10 cellular contexts compared by ENCODE assay signal in genomic region chr1:168092566-168093355, GRCh38. TPM values are rescaled to one million over a fixed set of nuclear protein-coding genes. Genes with fewer than 3 reads are reported as not detected.
DNase-seq lines count a peak whose midpoint lies in the region; ATAC-seq, FAIRE-seq and TF ChIP-seq lines count a peak whose summit lies in the region.
"Had no signal": no experiment of that assay in that cellular context is flagged by ENCODE, and none has a peak within 500 bp of the region (broad histone marks: within the 10 kb centered on the region; RNA-seq: fewer than 3 reads in every experiment).

No MANE protein-coding gene starts in this region.

- no peak overlapping the region for H3K4me3 ChIP-seq in Caco-2 (ENCODE audit: low read depth, low read length)
- no peak overlapping the region for H3K4me3 ChIP-seq in K562
- H3K4me3 ChIP-seq in liver (ENCODE audit: low read depth in 1 of 3, low read length in 3 of 3), result no peak overlapping the region

- H3K36me3 ChIP-seq in Caco-2 (ENCODE audit: control insufficient read depth, insufficient read depth, low read length) (no peaks in the 10 kb centered on the region; the same call in 1 of the 2 replicates), K562 (ENCODE audit: control insufficient read depth, insufficient read depth, low read length) (no peaks in the 10 kb centered on the region), liver (ENCODE audit: control insufficient read depth in 4 of 4, insufficient read depth in 3 of 4, low read depth in 1 of 4, low read length in 3 of 4) (no peaks in the 10 kb centered on the region)

- H3K9ac ChIP-seq in K562 (ENCODE audit: insufficient read depth in 1 of 2, low read depth in 2 of 2, low read length in 2 of 2), result no peak overlapping the region
- no peak overlapping the region for H3K9ac ChIP-seq in liver (ENCODE audit: low read depth in 1 of 2, low read length in 2 of 2)

- peaks cover 61% of the 10 kb centered on the region for H3K36me3 Mint-ChIP-seq in Caco-2 (ENCODE audit: insufficient read depth, unreplicated experiment)

- H3K9me3 Mint-ChIP-seq in Caco-2 (ENCODE audit: unreplicated experiment), result no peaks in the 10 kb centered on the region
- H3K9me3 Mint-ChIP-seq: effector memory CD8-positive, alpha-beta T cell had no signal

- TF ChIP-seq POLR2A in K562 (conservative IDR thresholded peaks at IDR 0.05), result no peak

- H3K4me1 ChIP-seq in Caco-2 (no peaks in the 10 kb centered on the region), K562 (replicated peaks in 1 of 2; ENCODE audit: control insufficient read depth in 2 of 2, insufficient read depth in 2 of 2, low read length in 2 of 2) (peaks cover 0 to 8% of the 10 kb centered on the region in 2 experiments; a peak in 2 of 5 replicates), liver (ENCODE audit: control insufficient read depth in 4 of 4, insufficient read depth in 4 of 4, low read length in 3 of 4) (no peaks in the 10 kb centered on the region)

- FAIRE-seq in K562 (lab: Jason Lieb, UNC), result peak; percentile 70

- DNase-seq in Caco-2 (peak in 1 of 2 experiments; percentile 50), K562 (ENCODE audit: extremely low read depth in 1 of 4, low spot score in 3 of 4) (peak in 3 of 4 experiments; percentile 34 to 41 (median 37)), T1000 (lab: John Stamatoyannopoulos, UW) (no peak), medulla oblongata (ENCODE audit: extremely low spot score) (no peak)
- DNase-seq: activated CD8-positive, alpha-beta memory T cell treated with anti-CD3 and anti-CD28 coated beads for 24 hours; effector memory CD8-positive, alpha-beta T cell had no signal

- H3K4me2 ChIP-seq in K562 (ENCODE audit: insufficient read depth, low read length), result no peak overlapping the region

- CTCF ChIA-PET in Caco-2 (lab: Charles Lee) (interaction anchor here (0.8 to 1.0 kb wide), 2 partner anchors 10 to 229 kb away, joined by 3 to 4 read pairs; no protein-coding TSS in a partner anchor), K562 (lab: Yijun Ruan, JAX; ENCODE audit: low intra/inter-chr PET ratio) (interaction anchor here (0.5 to 0.9 kb wide), 3 partner anchors 53 to 273 kb away, joined by 3 to 5 read pairs (median 3); no protein-coding TSS in a partner anchor)

- H3K27me3 Mint-ChIP-seq in Caco-2 (ENCODE audit: insufficient read depth, unreplicated experiment), result no peaks in the 10 kb centered on the region

- no peaks in the 10 kb centered on the region for H3K9me1 ChIP-seq in K562 (ENCODE audit: control insufficient read depth, insufficient read depth, low read length)

- BruUV-seq in Caco-2 (replicated peaks; lab: Mats Ljungman, UMichigan) (no TSS peak), K562 (replicated peaks; lab: Mats Ljungman, UMichigan) (no TSS peak)

- H3K27ac ChIP-seq in K562 (ENCODE audit: extremely low read depth, low read depth, low read length), result no peak overlapping the region
- H3K27ac ChIP-seq in liver (ENCODE audit: low read depth in 1 of 2, low read length in 2 of 2), result no peak overlapping the region

- intact Hi-C loops in Caco-2 (cut with micrococcal nuclease; ENCODE audit: unreplicated experiment), result loop anchor here (1.0 kb wide), 2 partner anchors 54 to 230 kb away; no protein-coding TSS in a partner anchor
- intact Hi-C loops in K562 (cut with micrococcal nuclease), result loop anchor here (5.0 to 10.0 kb wide), 4 partner anchors 55 to 342 kb away; partner anchors contain the start of gene SFT2D2

- POLR2A ChIA-PET in Caco-2 (lab: Charles Lee) (no interaction called here), K562 (lab: Yijun Ruan, JAX) (interaction anchor here (2.3 kb wide), 1 partner anchor 8 kb away, joined by 11 read pairs; no protein-coding TSS in a partner anchor)

- H3K4me3 Mint-ChIP-seq in Caco-2 (ENCODE audit: unreplicated experiment), result no peak overlapping the region
- H3K4me3 Mint-ChIP-seq: effector memory CD8-positive, alpha-beta T cell had no signal

- H3K79me2 ChIP-seq in K562 (ENCODE audit: control insufficient read depth, insufficient read depth, low read length), result no peaks in the 10 kb centered on the region

- H3K9me3 ChIP-seq in Caco-2, result no peaks in the 10 kb centered on the region
- no peaks in the 10 kb centered on the region for H3K9me3 ChIP-seq in K562 (replicated peaks; ENCODE audit: control insufficient read depth, insufficient read depth, low read depth, low read length)
- no peaks in the 10 kb centered on the region for H3K9me3 ChIP-seq in liver (ENCODE audit: control insufficient read depth in 4 of 4, low read length in 3 of 4)

- no peak for TF ChIP-seq EP300 in Ishikawa (IDR thresholded peaks at IDR 0.05; ENCODE audit: borderline replicate concordance)
- no peak for TF ChIP-seq EP300 in K562 (IDR thresholded peaks at IDR 0.05; ENCODE audit: low read length)

- ATAC-seq in K562 (peak; percentile 56), HG03521 (IDR thresholded peaks at IDR 0.05; ENCODE audit: unreplicated experiment) (no peak), GM21423 (IDR thresholded peaks at IDR 0.05; ENCODE audit: unreplicated experiment) (no peak)
- ATAC-seq: effector memory CD8-positive, alpha-beta T cell had no signal

- in situ Hi-C loops in K562 (cut with MboI), result loop anchor here (10.0 kb wide), 1 partner anchor 492 kb away; no protein-coding TSS in a partner anchor

- H4K20me1 ChIP-seq in K562 (replicated peaks; ENCODE audit: control insufficient read depth, insufficient read depth, low read length), result no peaks in the 10 kb centered on the region

- TF ChIP-seq RAD21 in Ishikawa (IDR thresholded peaks at IDR 0.05; ENCODE audit: low read depth), result peak; percentile 76
- TF ChIP-seq RAD21 in K562 (CRISPR knock-in tag; conservative IDR thresholded peaks at IDR 0.05 in 1 of 2, IDR thresholded peaks at IDR 0.05 in 1 of 2), result peak; percentile 47 to 76; a peak in 3 of 4 replicates
- peak; percentile 59 to 76 for TF ChIP-seq RAD21 in liver (IDR thresholded peaks at IDR 0.05)

- no peaks in the 10 kb centered on the region for H3K27me3 ChIP-seq in Caco-2 (replicated peaks; ENCODE audit: control insufficient read depth, insufficient read depth, low read length)
- H3K27me3 ChIP-seq in K562 (ENCODE audit: control insufficient read depth in 2 of 2, insufficient read depth in 2 of 2, low read length in 2 of 2), result peaks cover 9 to 39% of the 10 kb centered on the region in 2 experiments; a peak in 4 of 5 replicates
- no peaks in the 10 kb centered on the region for H3K27me3 ChIP-seq in liver (ENCODE audit: control insufficient read depth in 4 of 4, insufficient read depth in 4 of 4, low read length in 3 of 4)

- H3K4me1 Mint-ChIP-seq in Caco-2 (ENCODE audit: low read depth, unreplicated experiment), result peaks cover 9% of the 10 kb centered on the region

- no peak overlapping the region for H3K27ac Mint-ChIP-seq in Caco-2 (ENCODE audit: unreplicated experiment)
- H3K27ac Mint-ChIP-seq: effector memory CD8-positive, alpha-beta T cell had no signal

- WGBS in K562 (ENCODE audit: insufficient coverage, low coverage, missing lambda C conversion rate), result 30% methylated on average over 16 of the region's 16 CpGs
- 82% methylated on average over 16 of the region's 16 CpGs for WGBS in liver

- TF ChIP-seq CTCF in Caco-2 (IDR thresholded peaks at IDR 0.05; ENCODE audit: insufficient read depth in 1 of 2, low read depth in 1 of 2, low read length in 1 of 2, severe bottlenecking in 1 of 2, unreplicated experiment in 1 of 2) (peak; percentile 14 to 63), K562 (IDR thresholded peaks at IDR 0.05 in 2 of 3, conservative IDR thresholded peaks at IDR 0.05 in 1 of 3; ENCODE audit: insufficient read depth in 2 of 3, low read depth in 1 of 3, low read length in 3 of 3) (peak; percentile 43 to 62 (median 59); a peak in 5 of 6 replicates), liver (IDR thresholded peaks at IDR 0.05; ENCODE audit: low read depth, low read length, missing input control) (peak; percentile 27)

- no peak overlapping the region for H2AFZ ChIP-seq in K562 (ENCODE audit: low read depth, low read length)

TF ChIP-seq in Ishikawa, 13 proteins besides CTCF, POLR2A, EP300 and RAD21 (continues in another document):
- no peak for TF ChIP-seq ZBTB7A (IDR thresholded peaks at IDR 0.05; ENCODE audit: low read depth)
- no peak for TF ChIP-seq TAF1 (IDR thresholded peaks at IDR 0.05; ENCODE audit: low read depth)
- no peak for TF ChIP-seq EGR1 (IDR thresholded peaks at IDR 0.05)

TF ChIP-seq in K562, 482 proteins besides CTCF, POLR2A, EP300 and RAD21 (continues in another document):
- TF ChIP-seq XRCC3 (IDR thresholded peaks at IDR 0.05), result no peak

TF ChIP-seq in liver, 16 proteins besides CTCF, POLR2A, EP300 and RAD21:
- TF ChIP-seq TAF1 (conservative IDR thresholded peaks at IDR 0.05), result no peak
- no peak for TF ChIP-seq SP1 (IDR thresholded peaks at IDR 0.05)
- TF ChIP-seq GABPA (IDR thresholded peaks at IDR 0.05 in 1 of 2, conservative IDR thresholded peaks at IDR 0.05 in 1 of 2), result no peak
- no peak for TF ChIP-seq FOXA2 (IDR thresholded peaks at IDR 0.05)
- TF ChIP-seq EGR1 (IDR thresholded peaks at IDR 0.05; ENCODE audit: low read depth in 2 of 2), result no peak
- no peak for TF ChIP-seq RXRA (IDR thresholded peaks at IDR 0.05)
TF ChIP-seq in liver: peak in this region for 0.

RNA-seq across cellular contexts. Expression of gene GPR161, which starts 44.0 kb away (rescaled TPM):
- 38.2 and 42.7 TPM in 2 replicates for total RNA-seq in Caco-2 (2022)
- total RNA-seq in K562 (2011; cell fraction: chromatin; rRNA removed; ENCODE audit: low replicate concordance), result 1.4 and 3.6 TPM in 2 replicates
- total RNA-seq in K562 (2011; cell fraction: nucleolus; rRNA removed), result 2.6 and 3.8 TPM in 2 replicates
- total RNA-seq in K562 (2011; cell fraction: nucleoplasm; rRNA removed), result 2.3 and 2.6 TPM in 2 replicates
- 0.45 and 1.1 TPM in 2 replicates for total RNA-seq in K562 (2014; rRNA removed)
- total RNA-seq in K562 (2014; rRNA removed; fragmentation: Illumina TruSeq; extraction: Trizol), result 0.64 and 0.76 TPM in 2 replicates
- total RNA-seq in K562 (2015; rRNA removed; fragmentation: Illumina TruSeq; extraction: Trizol), result 0.68 and 1.0 TPM in 2 replicates
- 1.2 and 1.6 TPM in 2 replicates for total RNA-seq in K562 (2021)
- polyA plus RNA-seq in K562 (2011; rRNA removed), result 2.4 and 3.2 TPM in 2 replicates
- 3.1 and 3.3 TPM in 2 replicates for polyA plus RNA-seq in K562 (2011; cell fraction: cytosol; rRNA removed)
- 3.5 and 3.9 TPM in 2 replicates for polyA plus RNA-seq in K562 (2011; cell fraction: nucleus; rRNA removed)
- polyA plus RNA-seq in K562 (2012), result 1.5 and 1.9 TPM in 2 replicates
- polyA plus RNA-seq in K562 (2014; fragmentation: Illumina TruSeq; extraction: Trizol), result 0.95 and 1.3 TPM in 2 replicates
- under 1 TPM; 0.15 to 0.18 TPM for polyA plus RNA-seq in K562 (2014; fragmentation: Nextera tagmentation; extraction: Ambion mirVana)
- polyA plus RNA-seq in K562 (2014; rRNA removed), result 0.73 and 1.1 TPM in 2 replicates
- polyA minus RNA-seq in K562 (2011; rRNA and poly(A)+ RNA removed), result 5.4 and 5.5 TPM in 2 replicates
- polyA minus RNA-seq in K562 (2011; cell fraction: cytosol; rRNA and poly(A)+ RNA removed), result 2.8 TPM in 2 replicates
- polyA minus RNA-seq in K562 (2011; cell fraction: nucleus; rRNA and poly(A)+ RNA removed), result 2.3 and 2.8 TPM in 2 replicates
- 1 to 10 TPM; 1.0 to 1.1 TPM for total RNA-seq in liver
- polyA plus RNA-seq in liver, result under 1 TPM; 0.33 to 0.46 TPM

Comparison
In these comparisons a context has a peak if more than half of its experiments do, and no peak if none do; other contexts are left out.
1. DNase-seq: peak in K562 (3 of 4); none in T1000 (single experiment) and medulla oblongata (single experiment).
2. Peak in every context shown above with its lines, with median percentiles within 50 percentile points of each other: CTCF ChIP-seq.